In genomic region chr15:100873029-100873677, GRCh38 we compare ENCODE assay signal across 8 cellular contexts. TPM values are rescaled to one million over a fixed set of nuclear protein-coding genes. Genes with fewer than 3 reads are reported as not detected.
DNase-seq lines count a peak whose midpoint lies in the region; ATAC-seq and TF ChIP-seq lines count a peak whose summit lies in the region.

No MANE protein-coding gene starts in this region.

- peak; percentile 84 for DNase-seq in AG20443 (ENCODE audit: low spot score)
- peak; percentile 79 to 96 for DNase-seq in NOMO-1 (lab: John Stamatoyannopoulos, UW; ENCODE audit: unreplicated experiment in 2 of 2)
- peak; percentile 53 to 54 for DNase-seq in activated T-cell treated with anti-CD3 and anti-CD28 coated beads, Interleukin-2, amount 50 U/mL, for 48 hours
- DNase-seq in foreskin fibroblast, result peak; percentile 71 to 91
- DNase-seq in occipital lobe (lab: John Stamatoyannopoulos, UW), result peak; percentile 42
- no peak for DNase-seq in NCI-H2029 treated with DMSO at 0.1 percent for 48 hours (lab: John Stamatoyannopoulos, UW)

- peak; percentile 75 for ATAC-seq in GM18498 (IDR thresholded peaks at IDR 0.05; ENCODE audit: unreplicated experiment)
- peak; percentile 45 for ATAC-seq in HG03520 (IDR thresholded peaks at IDR 0.05; ENCODE audit: unreplicated experiment)

- H3K4me3 ChIP-seq in foreskin fibroblast (ENCODE audit: low read depth in 1 of 2, low read length in 2 of 2), result no peak overlapping the region

- TF ChIP-seq CTCF in foreskin fibroblast (IDR thresholded peaks at IDR 0.05; ENCODE audit: low read depth, low read length), result peak; percentile 94

RNA-seq across cellular contexts. Expression of gene ALDH1A3, which starts 6.5 kb away (rescaled TPM):
- total RNA-seq in occipital lobe, result 1.9 TPM

RNA-seq across cellular contexts. Expression of gene LRRK1, which starts 46.0 kb away (rescaled TPM):
- 1.4 TPM for total RNA-seq in occipital lobe
